In the genomic region with DNA sequence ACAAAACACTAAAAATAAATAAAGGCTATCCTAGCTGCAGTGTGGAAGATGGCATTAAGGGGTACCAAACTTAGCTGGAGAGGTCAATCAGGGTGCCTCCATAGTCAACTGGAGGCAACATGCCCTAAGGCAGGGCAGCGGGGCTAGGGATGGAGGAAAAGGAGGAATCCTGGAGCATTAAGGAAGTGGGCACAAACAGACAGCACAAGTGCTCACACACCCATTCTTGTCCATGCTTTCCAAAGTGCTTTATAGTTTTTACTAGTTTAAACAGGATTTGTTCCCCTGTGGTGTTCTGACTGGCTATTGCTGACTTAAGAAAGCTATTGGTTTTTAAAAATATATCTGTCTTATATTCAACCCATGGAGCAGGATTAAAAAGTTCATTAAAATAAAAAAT, we compare ENCODE assay signal across 29 cellular contexts.
"Had no signal": no experiment of that assay in that cellular context is flagged by ENCODE, and none has a peak within 500 bp of the region (broad histone marks: within the 10 kb centered on the region; RNA-seq: fewer than 3 reads in every experiment).

No MANE protein-coding gene starts in this region.

- ATAC-seq: naive thymus-derived CD8-positive, alpha-beta T cell; natural killer cell treated with Interleukin-12 subunit alpha and Interleukin-12 subunit beta and Interleukin-15 and Interleukin-18, amount 100 ng/mL, for 72 hours; psoas muscle; right cardiac atrium; right lobe of liver; stimulated activated effector memory CD8-positive, alpha-beta T cell treated with anti-CD3 and anti-CD28 coated beads, Interleukin-12 subunit alpha, Interleukin-12 subunit beta, amount 100 ng/mL, for 72 hours; stimulated activated naive B cell treated with anti-CD40 and anti-IgM and Interleukin-4, amounts not matched to agents 10 μg/mL and 1 μg/mL and 100 μg/mL, for 72 hours; stimulated activated naive CD8-positive, alpha-beta T cell treated with anti-CD3 and anti-CD28 coated beads, Interleukin-15, amount 100 ng/mL, for 72 hours; stimulated activated naive CD8-positive, alpha-beta T cell treated with anti-CD3 and anti-CD28 coated beads, Interleukin-15, Interleukin-2, amounts not matched to agents 100 U/mL and 50 U/mL, for 24 hours had no signal

- H3K27me3 ChIP-seq: ovary, right lobe of liver, sigmoid colon, suprapubic skin, testis, tibial nerve, upper lobe of left lung, vagina had no signal

- H3K9me3 ChIP-seq: ovary, psoas muscle, right lobe of liver, sigmoid colon, suprapubic skin, testis, tibial nerve, upper lobe of left lung, vagina had no signal

- H3K4me3 ChIP-seq: ovary, psoas muscle, right lobe of liver, sigmoid colon, suprapubic skin, testis, tibial nerve, upper lobe of left lung, vagina had no signal

- H3K27ac Mint-ChIP-seq: nephron progenitor cell; progenitor cell of endocrine pancreas; stimulated activated effector memory CD8-positive, alpha-beta T cell treated with anti-CD3 and anti-CD28 coated beads, Interleukin-12 subunit alpha, Interleukin-12 subunit beta, amount 100 ng/mL, for 72 hours; stimulated activated naive B cell treated with anti-CD40 and anti-IgM and Interleukin-4, amounts not matched to agents 10 μg/mL and 1 μg/mL and 100 μg/mL, for 72 hours; stimulated activated naive CD8-positive, alpha-beta T cell treated with anti-CD3 and anti-CD28 coated beads, Interleukin-15, amount 100 ng/mL, for 72 hours had no signal

- H3K9me3 Mint-ChIP-seq: naive thymus-derived CD8-positive, alpha-beta T cell; natural killer cell treated with Interleukin-12 subunit alpha and Interleukin-12 subunit beta and Interleukin-15 and Interleukin-18, amount 100 ng/mL, for 72 hours; nephron progenitor cell; neural crest cell; stimulated activated effector memory CD8-positive, alpha-beta T cell treated with anti-CD3 and anti-CD28 coated beads, Interleukin-12 subunit alpha, Interleukin-12 subunit beta, amount 100 ng/mL, for 72 hours; stimulated activated naive B cell treated with anti-CD40 and anti-IgM and Interleukin-4, amounts not matched to agents 10 μg/mL and 1 μg/mL and 100 μg/mL, for 72 hours; stimulated activated naive CD8-positive, alpha-beta T cell treated with anti-CD3 and anti-CD28 coated beads, Interleukin-15, amount 100 ng/mL, for 72 hours had no signal

- H3K36me3 ChIP-seq: ovary, upper lobe of left lung had no signal

- H3K4me3 Mint-ChIP-seq: naive thymus-derived CD8-positive, alpha-beta T cell; natural killer cell treated with Interleukin-12 subunit alpha and Interleukin-12 subunit beta and Interleukin-15 and Interleukin-18, amount 100 ng/mL, for 72 hours; nephron progenitor cell; neural crest cell; stimulated activated effector memory CD8-positive, alpha-beta T cell treated with anti-CD3 and anti-CD28 coated beads, Interleukin-12 subunit alpha, Interleukin-12 subunit beta, amount 100 ng/mL, for 72 hours; stimulated activated naive B cell treated with anti-CD40 and anti-IgM and Interleukin-4, amounts not matched to agents 10 μg/mL and 1 μg/mL and 100 μg/mL, for 72 hours; stimulated activated naive CD8-positive, alpha-beta T cell treated with anti-CD3 and anti-CD28 coated beads, Interleukin-15, amount 100 ng/mL, for 72 hours had no signal

- H3K9ac ChIP-seq: parathyroid adenoma had no signal

- H2AFZ ChIP-seq: parathyroid adenoma had no signal

- H3K4me1 Mint-ChIP-seq: nephron progenitor cell, neural crest cell had no signal

- H3K27ac ChIP-seq: ovary, parathyroid adenoma, psoas muscle, right lobe of liver, sigmoid colon, suprapubic skin, testis, tibial nerve, upper lobe of left lung, vagina had no signal

- H3K27me3 Mint-ChIP-seq: naive thymus-derived CD8-positive, alpha-beta T cell; natural killer cell treated with Interleukin-12 subunit alpha and Interleukin-12 subunit beta and Interleukin-15 and Interleukin-18, amount 100 ng/mL, for 72 hours; progenitor cell of endocrine pancreas; stimulated activated naive B cell treated with anti-CD40 and anti-IgM and Interleukin-4, amounts not matched to agents 10 μg/mL and 1 μg/mL and 100 μg/mL, for 72 hours; stimulated activated naive CD8-positive, alpha-beta T cell treated with anti-CD3 and anti-CD28 coated beads, Interleukin-15, amount 100 ng/mL, for 72 hours had no signal

- H3K4me1 ChIP-seq: parathyroid adenoma, psoas muscle, sigmoid colon, suprapubic skin, testis, tibial nerve, vagina had no signal

- DNase-seq: naive thymus-derived CD8-positive, alpha-beta T cell; nephron progenitor cell; occipital lobe; ovary; posterior cingulate gyrus; psoas muscle; right cardiac atrium; right lobe of liver; sigmoid colon; small intestine; stimulated activated CD4-positive, alpha-beta T cell treated with anti-CD3 and anti-CD28 coated beads, Interleukin-15, amount 100 ng/mL, for 24 hours; stimulated activated CD4-positive, alpha-beta T cell treated with anti-CD3 and anti-CD28 coated beads, Interleukin-2, amount 100 ng/mL, for 24 hours; stimulated activated CD4-positive, alpha-beta T cell treated with anti-CD3 and anti-CD28 coated beads, Interleukin-2, amount 100 ng/mL, for 48 hours; stimulated activated CD4-positive, alpha-beta T cell treated with anti-CD3 and anti-CD28 coated beads, Interleukin-4, amount 100 ng/mL, for 24 hours; stimulated activated naive B cell treated with anti-CD40 and anti-IgM and Interleukin-4, amounts not matched to agents 10 μg/mL and 1 μg/mL and 100 μg/mL, for 72 hours; stimulated activated naive CD8-positive, alpha-beta T cell treated with anti-CD3 and anti-CD28 coated beads, Interleukin-15, amount 100 ng/mL, for 72 hours; stimulated activated naive CD8-positive, alpha-beta T cell treated with anti-CD3 and anti-CD28 coated beads, Interleukin-15, Interleukin-2, amounts not matched to agents 100 U/mL and 50 U/mL, for 24 hours; substantia nigra; testis; trophoblast cell; upper lobe of left lung had no signal

- H3K36me3 Mint-ChIP-seq: natural killer cell treated with Interleukin-12 subunit alpha and Interleukin-12 subunit beta and Interleukin-15 and Interleukin-18, amount 100 ng/mL, for 72 hours had no signal
